In the genomic region with DNA sequence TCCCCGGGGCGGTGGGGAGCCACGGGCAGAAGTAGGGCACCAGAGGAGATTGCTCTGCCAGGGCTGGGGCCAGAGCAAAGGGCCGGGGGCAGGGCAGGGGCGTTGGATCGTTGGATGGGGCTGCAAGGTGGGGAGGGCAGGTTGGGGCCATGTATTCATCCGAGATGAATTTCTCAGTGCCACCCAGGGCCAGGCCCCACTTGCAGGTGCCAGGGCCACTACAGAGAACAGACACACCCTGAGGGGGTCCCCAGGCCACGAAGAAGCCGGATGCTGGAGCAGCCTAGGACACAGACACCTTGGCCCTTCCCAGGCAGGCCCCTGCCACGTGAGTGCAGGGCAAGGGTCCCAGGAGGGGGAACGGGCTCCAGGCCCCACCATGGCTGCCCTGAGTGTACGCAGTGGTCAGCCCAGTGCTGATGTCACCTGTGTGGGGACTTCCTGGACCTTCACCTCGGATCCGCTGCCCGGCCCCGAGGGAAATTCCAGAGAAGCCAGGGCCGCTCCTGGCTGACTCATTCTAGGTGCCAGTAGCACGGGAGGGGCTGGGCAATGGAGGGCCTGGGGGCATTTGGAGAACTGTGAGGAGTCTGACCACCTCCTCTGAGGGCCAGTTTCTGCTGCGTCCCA, we compare ENCODE assay signal across 1 cellular context.
TF ChIP-seq lines count a peak whose summit lies in the region.

No MANE protein-coding gene starts in this region.

TF ChIP-seq in HepG2, 621 proteins besides CTCF, POLR2A, EP300 and RAD21 (continued from another document and continues in another):
- TF ChIP-seq MED1 (CRISPR knock-in tag; IDR thresholded peaks at IDR 0.05) (peak; percentile 53; the same call in 1 of the 2 replicates), SP5 (CRISPR knock-in tag; IDR thresholded peaks at IDR 0.05; ENCODE audit: borderline replicate concordance, low read depth) (no peak), FLYWCH1 (CRISPR knock-in tag; IDR thresholded peaks at IDR 0.05) (no peak), ZMYM3 (CRISPR knock-in tag; IDR thresholded peaks at IDR 0.05) (peak; percentile 63; the same call in 1 of the 2 replicates), TBX2 (CRISPR knock-in tag; IDR thresholded peaks at IDR 0.05; ENCODE audit: borderline replicate concordance) (peak; percentile 59; the same call in 1 of the 2 replicates), TERF1 (CRISPR knock-in tag; IDR thresholded peaks at IDR 0.05) (no peak), ONECUT2 (CRISPR knock-in tag; IDR thresholded peaks at IDR 0.05) (no peak), CBX5 (CRISPR knock-in tag; IDR thresholded peaks at IDR 0.05; ENCODE audit: borderline replicate concordance) (0 out of 2 replicates have a peak, but pooled peaks have one; percentile 16), SOX13 (IDR thresholded peaks at IDR 0.05) (no peak), SOX13 (CRISPR knock-in tag; conservative IDR thresholded peaks at IDR 0.05 in 1 of 2, IDR thresholded peaks at IDR 0.05 in 1 of 2) (no peak; a peak in 1 of 4 replicates), RBM39 (IDR thresholded peaks at IDR 0.05; ENCODE audit: low read depth, low read length, poor library complexity, severe bottlenecking) (no peak), RELA (CRISPR knock-in tag; IDR thresholded peaks at IDR 0.05) (peak; percentile 97; the same call in 1 of the 2 replicates), PRDM10 (CRISPR knock-in tag; IDR thresholded peaks at IDR 0.05; ENCODE audit: low read depth) (no peak), HMGXB4 (CRISPR knock-in tag; IDR thresholded peaks at IDR 0.05; ENCODE audit: borderline replicate concordance in 1 of 2, low read depth in 1 of 2) (0 out of 4 replicates have a peak, but pooled peaks of 1 of the 2 experiments have one; percentile 39), ZNF883 (CRISPR knock-in tag; IDR thresholded peaks at IDR 0.05; ENCODE audit: not compliant biosample characterization) (no peak), SMYD3 (CRISPR knock-in tag; IDR thresholded peaks at IDR 0.05) (no peak), ZNF850 (CRISPR knock-in tag; conservative IDR thresholded peaks at IDR 0.05) (no peak), GTF3A (CRISPR knock-in tag; conservative IDR thresholded peaks at IDR 0.05) (no peak), ZNF317 (CRISPR knock-in tag; IDR thresholded peaks at IDR 0.05) (no peak), ZBTB20 (CRISPR knock-in tag; IDR thresholded peaks at IDR 0.05; ENCODE audit: borderline replicate concordance, low read depth) (peak; percentile 37; the same call in 1 of the 2 replicates), HNF4A (CRISPR knock-in tag; IDR thresholded peaks at IDR 0.05) (peak; percentile 69), SSRP1 (CRISPR knock-in tag; IDR thresholded peaks at IDR 0.05) (no peak), ARNTL (CRISPR knock-in tag; IDR thresholded peaks at IDR 0.05) (peak; percentile 73), ZNF710 (CRISPR knock-in tag; IDR thresholded peaks at IDR 0.05; ENCODE audit: borderline replicate concordance) (0 out of 2 replicates have a peak, but pooled peaks have one; percentile 32), GABPB1 (CRISPR knock-in tag; IDR thresholded peaks at IDR 0.05) (peak; percentile 69), ZNF205 (CRISPR knock-in tag; IDR thresholded peaks at IDR 0.05) (0 out of 2 replicates have a peak, but pooled peaks have one; percentile 34), FOSL2 (CRISPR knock-in tag; IDR thresholded peaks at IDR 0.05) (peak; percentile 95), MYC (CRISPR knock-in tag; IDR thresholded peaks at IDR 0.05; ENCODE audit: borderline replicate concordance) (peak; percentile 60; the same call in 1 of the 2 replicates), ZNF83 (CRISPR knock-in tag; IDR thresholded peaks at IDR 0.05; ENCODE audit: borderline replicate concordance) (no peak), POGZ (CRISPR knock-in tag; IDR thresholded peaks at IDR 0.05) (0 out of 2 replicates have a peak, but pooled peaks have one; percentile 19), ZNF687 (CRISPR knock-in tag; IDR thresholded peaks at IDR 0.05) (peak; percentile 97), ZFY (CRISPR knock-in tag; IDR thresholded peaks at IDR 0.05) (0 out of 2 replicates have a peak, but pooled peaks have one; percentile 32), BHLHE40 (IDR thresholded peaks at IDR 0.05; ENCODE audit: low read length) (peak; percentile 66), HOXD1 (CRISPR knock-in tag; IDR thresholded peaks at IDR 0.05) (no peak), MTF2 (CRISPR knock-in tag; IDR thresholded peaks at IDR 0.05; ENCODE audit: borderline replicate concordance) (no peak), AFF4 (CRISPR knock-in tag; IDR thresholded peaks at IDR 0.05) (no peak)
- TF ChIP-seq, protein P1, sequence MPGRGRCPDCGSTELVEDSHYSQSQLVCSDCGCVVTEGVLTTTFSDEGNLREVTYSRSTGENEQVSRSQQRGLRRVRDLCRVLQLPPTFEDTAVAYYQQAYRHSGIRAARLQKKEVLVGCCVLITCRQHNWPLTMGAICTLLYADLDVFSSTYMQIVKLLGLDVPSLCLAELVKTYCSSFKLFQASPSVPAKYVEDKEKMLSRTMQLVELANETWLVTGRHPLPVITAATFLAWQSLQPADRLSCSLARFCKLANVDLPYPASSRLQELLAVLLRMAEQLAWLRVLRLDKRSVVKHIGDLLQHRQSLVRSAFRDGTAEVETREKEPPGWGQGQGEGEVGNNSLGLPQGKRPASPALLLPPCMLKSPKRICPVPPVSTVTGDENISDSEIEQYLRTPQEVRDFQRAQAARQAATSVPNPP (CRISPR knock-in tag; IDR thresholded peaks at IDR 0.05): no peak
- TF ChIP-seq, protein P2, sequence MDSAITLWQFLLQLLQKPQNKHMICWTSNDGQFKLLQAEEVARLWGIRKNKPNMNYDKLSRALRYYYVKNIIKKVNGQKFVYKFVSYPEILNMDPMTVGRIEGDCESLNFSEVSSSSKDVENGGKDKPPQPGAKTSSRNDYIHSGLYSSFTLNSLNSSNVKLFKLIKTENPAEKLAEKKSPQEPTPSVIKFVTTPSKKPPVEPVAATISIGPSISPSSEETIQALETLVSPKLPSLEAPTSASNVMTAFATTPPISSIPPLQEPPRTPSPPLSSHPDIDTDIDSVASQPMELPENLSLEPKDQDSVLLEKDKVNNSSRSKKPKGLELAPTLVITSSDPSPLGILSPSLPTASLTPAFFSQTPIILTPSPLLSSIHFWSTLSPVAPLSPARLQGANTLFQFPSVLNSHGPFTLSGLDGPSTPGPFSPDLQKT (CRISPR knock-in tag; IDR thresholded peaks at IDR 0.05; ENCODE audit: borderline replicate concordance): no peak
